10 cellular contexts compared by ENCODE assay signal in genomic region chr22:31085928-31086327, GRCh38. TPM values are rescaled to one million over a fixed set of nuclear protein-coding genes. Genes with fewer than 3 reads are reported as not detected.
DNase-seq lines count a peak whose midpoint lies in the region; ATAC-seq, FAIRE-seq and TF ChIP-seq lines count a peak whose summit lies in the region.
"Had no signal": no experiment of that assay in that cellular context is flagged by ENCODE, and none has a peak within 500 bp of the region (broad histone marks: within the 10 kb centered on the region; RNA-seq: fewer than 3 reads in every experiment).

No MANE protein-coding gene starts in this region.

- BruUV-seq in HepG2 (replicated peaks; lab: Mats Ljungman, UMichigan) (no TSS peak), mammary epithelial cell (replicated peaks; lab: Mats Ljungman, UMichigan) (no TSS peak)

- H3K27ac ChIP-seq in right lobe of liver (peak overlapping the region in 2 of 3 donors; percentile 83 to 93), HepG2 (ENCODE audit: extremely low read length, insufficient read depth, low read length) (no peak overlapping the region), mammary epithelial cell (ENCODE audit: insufficient read depth, low read depth, low read length) (peak overlapping the region; percentile 56), mucosa of rectum (ENCODE audit: low read depth in 2 of 2, low read length in 2 of 2) (peak overlapping the region; percentile 80 to 94), uterus (peak overlapping the region; percentile 96 to 98)

- H3K4me3 ChIP-seq in right lobe of liver (no peak overlapping the region), HepG2 (replicated peaks in 1 of 3; ENCODE audit: insufficient read depth in 1 of 3, low read depth in 2 of 3, low read length in 3 of 3) (no peak overlapping the region), mammary epithelial cell (replicated peaks in 1 of 3; ENCODE audit: insufficient read depth in 1 of 3, low read depth in 2 of 3, low read length in 3 of 3) (peak overlapping the region in 1 of 3 experiments; percentile 4), mucosa of rectum (ENCODE audit: low read length in 2 of 2) (peak overlapping the region; percentile 81 to 93), uterus (peak overlapping the region; percentile 85 to 98)

- H4K20me1 ChIP-seq in HepG2 (ENCODE audit: insufficient read depth, low read length) (no peaks in the 10 kb centered on the region), mammary epithelial cell (ENCODE audit: insufficient read depth, low read length) (peaks cover 7% of the 10 kb centered on the region)

- intact Hi-C loops in right lobe of liver (cut with DNase I) = loop anchor here (5.0 kb wide), 1 partner anchor 139 kb away; no protein-coding TSS in a partner anchor
- intact Hi-C loops in HepG2 (cut with micrococcal nuclease; ENCODE audit: unreplicated experiment) = no loop called here
- intact Hi-C loops in mammary epithelial cell (cut with micrococcal nuclease) = loop anchor here (10.0 kb wide), 1 partner anchor 51 kb away; no protein-coding TSS in a partner anchor
- intact Hi-C loops in uterus (cut with DNase I; ENCODE audit: low total_unique reads) = loop anchor here (2.0 kb wide), 1 partner anchor 137 kb away; no protein-coding TSS in a partner anchor

- ATAC-seq in right lobe of liver (no peak), HepG2 (no peak)

- TF ChIP-seq POLR2A in right lobe of liver (IDR thresholded peaks at IDR 0.05) = no peak
- TF ChIP-seq POLR2A in HepG2 (IDR thresholded peaks at IDR 0.05; ENCODE audit: insufficient read depth in 1 of 2, low read depth in 2 of 2, low read length in 2 of 2) = no peak
- TF ChIP-seq POLR2A in uterus (IDR thresholded peaks at IDR 0.05) = no peak

- no peak overlapping the region for H3K4me2 ChIP-seq in HepG2 (ENCODE audit: low read depth, low read length)
- H3K4me2 ChIP-seq in mammary epithelial cell (ENCODE audit: insufficient read depth, low read depth, low read length) = peak overlapping the region; percentile 96

- H3K36me3 ChIP-seq in right lobe of liver (no peaks in the 10 kb centered on the region), HepG2 (replicated peaks in 1 of 2; ENCODE audit: control insufficient read depth in 1 of 2, insufficient read depth in 2 of 2, low read length in 2 of 2) (peaks cover 29 to 39% of the 10 kb centered on the region in 2 experiments), mammary epithelial cell (ENCODE audit: insufficient read depth, low read length) (peaks cover 23% of the 10 kb centered on the region), mucosa of rectum (ENCODE audit: control insufficient read depth in 2 of 2, insufficient read depth in 2 of 2, low read length in 2 of 2) (peaks cover 21 to 32% of the 10 kb centered on the region in 2 donors), uterus (no peaks in the 10 kb centered on the region)

- H3K9ac ChIP-seq in HepG2 (ENCODE audit: insufficient read depth, low read depth, low read length) = no peak overlapping the region
- H3K9ac ChIP-seq in mammary epithelial cell (ENCODE audit: insufficient read depth, low read length) = peak overlapping the region; percentile 8
- peak overlapping the region; percentile 73 to 91 for H3K9ac ChIP-seq in mucosa of rectum (ENCODE audit: low read depth in 1 of 2, low read length in 2 of 2)

- TF ChIP-seq EP300 in HepG2 (IDR thresholded peaks at IDR 0.05; ENCODE audit: low read depth in 2 of 2, low read length in 2 of 2) = no peak
- TF ChIP-seq EP300 in HepG2 (CRISPR knock-in tag; IDR thresholded peaks at IDR 0.05; ENCODE audit: borderline replicate concordance) = no peak

- H2AFZ ChIP-seq in HepG2 (ENCODE audit: low read length) = no peak overlapping the region
- H2AFZ ChIP-seq in mammary epithelial cell (ENCODE audit: low read depth, low read length) = no peak overlapping the region

- no peaks in the 10 kb centered on the region for H3K27me3 ChIP-seq in right lobe of liver
- H3K27me3 ChIP-seq in HepG2 (ENCODE audit: control insufficient read depth in 1 of 2, insufficient read depth in 2 of 2, low read length in 2 of 2) = no peaks in the 10 kb centered on the region; a peak in 1 of 5 replicates
- no peaks in the 10 kb centered on the region for H3K27me3 ChIP-seq in mammary epithelial cell (ENCODE audit: insufficient read depth, low read length)
- H3K27me3 ChIP-seq in mucosa of rectum (ENCODE audit: control insufficient read depth in 2 of 2, insufficient read depth in 2 of 2, low read length in 2 of 2) = no peaks in the 10 kb centered on the region
- H3K27me3 ChIP-seq in uterus = no peaks in the 10 kb centered on the region

- no peak for TF ChIP-seq RAD21 in HepG2 (CRISPR knock-in tag; IDR thresholded peaks at IDR 0.05)

- WGBS in right lobe of liver (ENCODE audit: insufficient coverage, low coverage, low lambda C conversion rate, missing lambda C conversion rate) = no CpG with 5 or more reads among the region's 3 CpGs
- 86% methylated on average over 1 of the region's 3 CpGs for WGBS in HepG2 (ENCODE audit: low lambda C conversion rate)
- 89% methylated on average over 3 of the region's 3 CpGs for WGBS in mammary epithelial cell (ENCODE audit: low coverage, missing lambda C conversion rate)

- no peaks in the 10 kb centered on the region for H3K9me3 ChIP-seq in right lobe of liver
- no peaks in the 10 kb centered on the region for H3K9me3 ChIP-seq in HepG2 (ENCODE audit: low read length)
- H3K9me3 ChIP-seq in mammary epithelial cell (replicated peaks; ENCODE audit: insufficient read depth, low read length) = no peaks in the 10 kb centered on the region
- no peaks in the 10 kb centered on the region for H3K9me3 ChIP-seq in mucosa of rectum (ENCODE audit: control insufficient read depth in 2 of 2, low read length in 2 of 2)
- no peaks in the 10 kb centered on the region for H3K9me3 ChIP-seq in uterus
- H3K9me3 ChIP-seq: mucosa of descending colon had no signal

- DNase-seq in right lobe of liver (no peak), HepG2 (ENCODE audit: low spot score) (no peak), mammary epithelial cell (no peak), uterus (no peak), NCI-H1930 (lab: John Stamatoyannopoulos, UW) (no peak), iPS-NIHi11 (ENCODE audit: low spot score) (no peak)
- no peak for DNase-seq in stimulated activated CD4-positive, alpha-beta T cell treated with anti-CD3 and anti-CD28 coated beads, Interleukin-1b, Interleukin-23, amount 100 ng/mL, for 48 hours
- DNase-seq: CD4-positive, alpha-beta memory T cell had no signal

- in situ Hi-C loops in HepG2 (cut with HindIII; ENCODE audit: extremely low pct_ligation_motif_present, low pct_unique_long_range_greater_than_20kb) (no loop called here), mammary epithelial cell (cut with MboI; ENCODE audit: low sequenced_read_pairs in 2 of 2) (loop anchor here (5.0 to 25.0 kb wide), 3 partner anchors 134 to 324 kb away; no protein-coding TSS in a partner anchor)

- CTCF ChIA-PET in HepG2 (lab: Yijun Ruan, JAX; ENCODE audit: low intra/inter-chr PET ratio, low total read pairs) (no interaction called here), mammary epithelial cell (lab: Charles Lee; ENCODE audit: low non-redundant PET) (no interaction called here)

- FAIRE-seq in HepG2 (lab: Jason Lieb, UNC) = no peak

- H3K79me2 ChIP-seq in HepG2 (ENCODE audit: insufficient read depth, low read length) (peaks cover 3% of the 10 kb centered on the region), mammary epithelial cell (ENCODE audit: insufficient read depth, low read length) (peaks cover 94% of the 10 kb centered on the region)

- peaks cover 0 to 6% (median 0%) of the 10 kb centered on the region in 4 donors for H3K4me1 ChIP-seq in right lobe of liver
- H3K4me1 ChIP-seq in HepG2 (ENCODE audit: insufficient read depth, low read length) = peaks cover 20% of the 10 kb centered on the region
- H3K4me1 ChIP-seq in mammary epithelial cell (ENCODE audit: insufficient read depth, low read length) = peaks cover 45% of the 10 kb centered on the region
- H3K4me1 ChIP-seq in mucosa of rectum (ENCODE audit: control insufficient read depth in 2 of 2, insufficient read depth in 2 of 2, low read length in 2 of 2) = peaks cover 38 to 40% of the 10 kb centered on the region in 2 donors
- H3K4me1 ChIP-seq in uterus = peaks cover 0 to 13% of the 10 kb centered on the region in 2 donors

- POLR2A ChIA-PET in HepG2 (lab: Yijun Ruan, JAX) = no interaction called here

- TF ChIP-seq CTCF in right lobe of liver (IDR thresholded peaks at IDR 0.05) (no peak), HepG2 (CRISPR knock-in tag; IDR thresholded peaks at IDR 0.05) (no peak), mammary epithelial cell (conservative IDR thresholded peaks at IDR 0.05 in 1 of 2, IDR thresholded peaks at IDR 0.05 in 1 of 2; ENCODE audit: extremely low read depth in 1 of 2, insufficient read depth in 1 of 2, low read depth in 1 of 2, low read length in 2 of 2) (no peak), uterus (IDR thresholded peaks at IDR 0.05) (no peak)

- dilution Hi-C loops in mammary epithelial cell (cut with HindIII; ENCODE audit: low sequenced_read_pairs) = no loop called here

RNA-seq across cellular contexts. Expression of gene SMTN, which starts 4.8 kb away (rescaled TPM):
- 10 to 100 TPM; 16.9 to 54.1 (median 24.3) TPM for total RNA-seq in right lobe of liver
- total RNA-seq in HepG2 (2016; rRNA removed; fragmentation: Illumina TruSeq; extraction: Trizol) = 6.9 and 14.7 TPM in 2 replicates
- 2.5 and 3.0 TPM in 2 replicates for total RNA-seq in HepG2 (2016; cell fraction: cytosol; rRNA removed; fragmentation: Illumina TruSeq; extraction: Trizol; ENCODE audit: low read depth)
- total RNA-seq in HepG2 (2016; cell fraction: insoluble cytoplasmic fraction; rRNA removed; fragmentation: Illumina TruSeq; extraction: Trizol) = 5.5 and 15.8 TPM in 2 replicates
- total RNA-seq in HepG2 (2016; cell fraction: membrane; rRNA removed; fragmentation: Illumina TruSeq; extraction: Trizol) = 7.5 and 8.5 TPM in 2 replicates
- 17.4 and 23.6 TPM in 2 replicates for total RNA-seq in HepG2 (2016; cell fraction: nucleus; rRNA removed; fragmentation: Illumina TruSeq; extraction: Trizol)
- 24.2 and 26.1 TPM in 2 replicates for polyA plus RNA-seq in HepG2 (2011; rRNA removed)
- 10.8 and 14.8 TPM in 2 replicates for polyA plus RNA-seq in HepG2 (2011; cell fraction: cytosol; rRNA removed)
- 129 and 177 TPM in 2 replicates for polyA plus RNA-seq in HepG2 (2011; cell fraction: nucleus; rRNA removed)
- 16.2 and 21.3 TPM in 2 replicates for polyA plus RNA-seq in HepG2 (2012)
- 2.3 and 3.6 TPM in 2 replicates for polyA plus RNA-seq in HepG2 (2016; cell fraction: cytosol; fragmentation: Illumina TruSeq; extraction: Trizol; ENCODE audit: low read depth)
- 6.1 and 9.7 TPM in 2 replicates for polyA plus RNA-seq in HepG2 (2016; cell fraction: insoluble cytoplasmic fraction; fragmentation: Illumina TruSeq; extraction: Trizol; ENCODE audit: low read depth)
- 5.1 and 6.6 TPM in 2 replicates for polyA plus RNA-seq in HepG2 (2016; cell fraction: membrane; fragmentation: Illumina TruSeq; extraction: Trizol; ENCODE audit: low read depth)
- 48.9 and 50.6 TPM in 2 replicates for polyA plus RNA-seq in HepG2 (2016; cell fraction: nucleus; fragmentation: Illumina TruSeq; extraction: Trizol; ENCODE audit: insufficient read depth, low read depth)
- 5.1 and 18.8 TPM in 2 replicates for polyA minus RNA-seq in HepG2 (2011; rRNA and poly(A)+ RNA removed; ENCODE audit: low replicate concordance)
- 11.6 and 13.2 TPM in 2 replicates for polyA minus RNA-seq in HepG2 (2011; cell fraction: cytosol; rRNA and poly(A)+ RNA removed)
- 28.8 and 31.8 TPM in 2 replicates for polyA minus RNA-seq in HepG2 (2011; cell fraction: nucleus; rRNA and poly(A)+ RNA removed)
- total RNA-seq in mammary epithelial cell = 100 to 1,000 TPM in 1 of 2 donors, 10 to 100 TPM in 1; 79.9 to 363 TPM
- polyA plus RNA-seq in mammary epithelial cell = 138 TPM
- polyA minus RNA-seq in mammary epithelial cell = 148 TPM
- total RNA-seq in uterus = 100 to 1,000 TPM; 182 to 647 (median 274) TPM

RNA-seq across cellular contexts. Expression of gene SELENOM, which starts 21.4 kb away (rescaled TPM):
- 10 to 100 TPM in 3 of 6 experiments, 1 to 10 TPM in 3; 4.7 to 52.0 (median 9.4) TPM for total RNA-seq in right lobe of liver
- 2.4 and 4.1 TPM in 2 replicates for total RNA-seq in HepG2 (2016; rRNA removed; fragmentation: Illumina TruSeq; extraction: Trizol)
- total RNA-seq in HepG2 (2016; cell fraction: cytosol; rRNA removed; fragmentation: Illumina TruSeq; extraction: Trizol; ENCODE audit: low read depth) = 1.9 and 4.6 TPM in 2 replicates
- 1.6 and 3.5 TPM in 2 replicates for total RNA-seq in HepG2 (2016; cell fraction: insoluble cytoplasmic fraction; rRNA removed; fragmentation: Illumina TruSeq; extraction: Trizol)
- total RNA-seq in HepG2 (2016; cell fraction: membrane; rRNA removed; fragmentation: Illumina TruSeq; extraction: Trizol) = 1.9 and 2.9 TPM in 2 replicates
- total RNA-seq in HepG2 (2016; cell fraction: nucleus; rRNA removed; fragmentation: Illumina TruSeq; extraction: Trizol) = 1.5 and 2.6 TPM in 2 replicates
- 4.3 and 5.5 TPM in 2 replicates for polyA plus RNA-seq in HepG2 (2011; rRNA removed)
- 5.8 and 12.6 TPM in 2 replicates for polyA plus RNA-seq in HepG2 (2011; cell fraction: cytosol; rRNA removed)
- polyA plus RNA-seq in HepG2 (2011; cell fraction: nucleus; rRNA removed) = 5.9 and 7.6 TPM in 2 replicates
- polyA plus RNA-seq in HepG2 (2012) = 2.5 and 2.9 TPM in 2 replicates
- 3.5 and 5.0 TPM in 2 replicates for polyA plus RNA-seq in HepG2 (2016; cell fraction: cytosol; fragmentation: Illumina TruSeq; extraction: Trizol; ENCODE audit: low read depth)
- polyA plus RNA-seq in HepG2 (2016; cell fraction: insoluble cytoplasmic fraction; fragmentation: Illumina TruSeq; extraction: Trizol; ENCODE audit: low read depth) = 2.3 and 2.8 TPM in 2 replicates
- 4.2 and 4.5 TPM in 2 replicates for polyA plus RNA-seq in HepG2 (2016; cell fraction: membrane; fragmentation: Illumina TruSeq; extraction: Trizol; ENCODE audit: low read depth)
- polyA plus RNA-seq in HepG2 (2016; cell fraction: nucleus; fragmentation: Illumina TruSeq; extraction: Trizol; ENCODE audit: insufficient read depth, low read depth) = 3.5 and 5.2 TPM in 2 replicates
- 1.4 and 4.9 TPM in 2 replicates for polyA minus RNA-seq in HepG2 (2011; rRNA and poly(A)+ RNA removed; ENCODE audit: low replicate concordance)
- 1.8 and 2.3 TPM in 2 replicates for polyA minus RNA-seq in HepG2 (2011; cell fraction: cytosol; rRNA and poly(A)+ RNA removed)
- polyA minus RNA-seq in HepG2 (2011; cell fraction: nucleus; rRNA and poly(A)+ RNA removed) = 1.5 and 2.4 TPM in 2 replicates
- 10 to 100 TPM; 24.6 to 38.7 TPM for total RNA-seq in mammary epithelial cell
- polyA plus RNA-seq in mammary epithelial cell = 21.8 TPM
- 4.7 TPM for polyA minus RNA-seq in mammary epithelial cell
- total RNA-seq in uterus = 1,000 to 10,000 TPM in 2 of 4 donors, 100 to 1,000 TPM in 1, 10 to 100 TPM in 1; 91.7 to 2,170 (median 948) TPM

RNA-seq across cellular contexts. Expression of gene INPP5J, which starts 36.8 kb away (rescaled TPM):
- total RNA-seq in right lobe of liver (under 1 TPM in 4 of 6 experiments, not detected in 2; 0.12 to 0.49 (median 0.26) TPM), HepG2 (2016; rRNA removed; fragmentation: Illumina TruSeq; extraction: Trizol) (0.15 and 0.24 TPM in 2 replicates), mammary epithelial cell (1 to 10 TPM in 1 of 2 donors, under 1 TPM in 1; 0.50 to 2.7 TPM), uterus (1 to 10 TPM in 3 of 4 donors, under 1 TPM in 1; 0.59 to 7.9 (median 3.0) TPM)
- 0.09 TPM in 1 of 2 replicates, not detected in the other for total RNA-seq in HepG2 (2016; cell fraction: cytosol; rRNA removed; fragmentation: Illumina TruSeq; extraction: Trizol; ENCODE audit: low read depth)
- total RNA-seq in HepG2 (2016; cell fraction: insoluble cytoplasmic fraction; rRNA removed; fragmentation: Illumina TruSeq; extraction: Trizol) = 0.42 and 0.45 TPM in 2 replicates
- total RNA-seq in HepG2 (2016; cell fraction: membrane; rRNA removed; fragmentation: Illumina TruSeq; extraction: Trizol) = 0.34 and 0.40 TPM in 2 replicates
- 0.47 TPM in 2 replicates for total RNA-seq in HepG2 (2016; cell fraction: nucleus; rRNA removed; fragmentation: Illumina TruSeq; extraction: Trizol)
- polyA plus RNA-seq in HepG2 (2011; rRNA removed) (1.1 and 1.3 TPM in 2 replicates), mammary epithelial cell (0.37 TPM)
- polyA plus RNA-seq in HepG2 (2011; cell fraction: cytosol; rRNA removed) = 0.41 and 0.62 TPM in 2 replicates
- polyA plus RNA-seq in HepG2 (2011; cell fraction: nucleus; rRNA removed) = 6.2 and 7.6 TPM in 2 replicates
- 0.30 and 1.7 TPM in 2 replicates for polyA plus RNA-seq in HepG2 (2012)
- 0.11 and 0.18 TPM in 2 replicates for polyA plus RNA-seq in HepG2 (2016; cell fraction: cytosol; fragmentation: Illumina TruSeq; extraction: Trizol; ENCODE audit: low read depth)
- polyA plus RNA-seq in HepG2 (2016; cell fraction: insoluble cytoplasmic fraction; fragmentation: Illumina TruSeq; extraction: Trizol; ENCODE audit: low read depth) = 0.26 and 0.52 TPM in 2 replicates
- 0.27 and 0.29 TPM in 2 replicates for polyA plus RNA-seq in HepG2 (2016; cell fraction: membrane; fragmentation: Illumina TruSeq; extraction: Trizol; ENCODE audit: low read depth)
- 1.9 and 3.2 TPM in 2 replicates for polyA plus RNA-seq in HepG2 (2016; cell fraction: nucleus; fragmentation: Illumina TruSeq; extraction: Trizol; ENCODE audit: insufficient read depth, low read depth)
- 0.88 and 5.2 TPM in 2 replicates for polyA minus RNA-seq in HepG2 (2011; rRNA and poly(A)+ RNA removed; ENCODE audit: low replicate concordance)
- 0.35 and 0.49 TPM in 2 replicates for polyA minus RNA-seq in HepG2 (2011; cell fraction: cytosol; rRNA and poly(A)+ RNA removed)
- 0.62 and 1.7 TPM in 2 replicates for polyA minus RNA-seq in HepG2 (2011; cell fraction: nucleus; rRNA and poly(A)+ RNA removed)
- polyA minus RNA-seq in mammary epithelial cell = 2.4 TPM
- polyA plus RNA-seq: CD4-positive, alpha-beta memory T cell had no signal

RNA-seq across cellular contexts. Expression of gene PLA2G3, which starts 54.4 kb away (rescaled TPM):
- total RNA-seq in right lobe of liver (not detected), HepG2 (2016; rRNA removed; fragmentation: Illumina TruSeq; extraction: Trizol) (0.11 and 0.42 TPM in 2 replicates), mammary epithelial cell (not detected), uterus (not detected)
- total RNA-seq in HepG2 (2016; cell fraction: cytosol; rRNA removed; fragmentation: Illumina TruSeq; extraction: Trizol; ENCODE audit: low read depth) = 0.09 and 0.20 TPM in 2 replicates
- total RNA-seq in HepG2 (2016; cell fraction: insoluble cytoplasmic fraction; rRNA removed; fragmentation: Illumina TruSeq; extraction: Trizol) = 0.09 and 0.32 TPM in 2 replicates
- total RNA-seq in HepG2 (2016; cell fraction: membrane; rRNA removed; fragmentation: Illumina TruSeq; extraction: Trizol) = 0.19 and 0.21 TPM in 2 replicates
- 0.25 and 0.34 TPM in 2 replicates for total RNA-seq in HepG2 (2016; cell fraction: nucleus; rRNA removed; fragmentation: Illumina TruSeq; extraction: Trizol)
- polyA plus RNA-seq in HepG2 (2011; rRNA removed) (0.12 and 0.24 TPM in 2 replicates), mammary epithelial cell (not detected)
- polyA plus RNA-seq in HepG2 (2011; cell fraction: cytosol; rRNA removed) = 0.17 TPM in 2 replicates
- polyA plus RNA-seq in HepG2 (2011; cell fraction: nucleus; rRNA removed) = 0.16 and 0.21 TPM in 2 replicates
- 0.15 and 0.37 TPM in 2 replicates for polyA plus RNA-seq in HepG2 (2012)
- 0.06 and 0.14 TPM in 2 replicates for polyA plus RNA-seq in HepG2 (2016; cell fraction: cytosol; fragmentation: Illumina TruSeq; extraction: Trizol; ENCODE audit: low read depth)
- polyA plus RNA-seq in HepG2 (2016; cell fraction: insoluble cytoplasmic fraction; fragmentation: Illumina TruSeq; extraction: Trizol; ENCODE audit: low read depth) = 0.08 and 0.14 TPM in 2 replicates
- polyA plus RNA-seq in HepG2 (2016; cell fraction: membrane; fragmentation: Illumina TruSeq; extraction: Trizol; ENCODE audit: low read depth) = 0.09 TPM in 1 of 2 replicates, not detected in the other
- polyA plus RNA-seq in HepG2 (2016; cell fraction: nucleus; fragmentation: Illumina TruSeq; extraction: Trizol; ENCODE audit: insufficient read depth, low read depth) = 0.55 and 0.78 TPM in 2 replicates
- polyA minus RNA-seq in HepG2 (2011; rRNA and poly(A)+ RNA removed; ENCODE audit: low replicate concordance) = 0.30 and 0.40 TPM in 2 replicates
- polyA minus RNA-seq in HepG2 (2011; cell fraction: cytosol; rRNA and poly(A)+ RNA removed) = not detected in 2 replicates
- not detected in 2 replicates for polyA minus RNA-seq in HepG2 (2011; cell fraction: nucleus; rRNA and poly(A)+ RNA removed)
- not detected for polyA minus RNA-seq in mammary epithelial cell
- total RNA-seq: CD4-positive, alpha-beta memory T cell had no signal
- polyA plus RNA-seq: CD4-positive, alpha-beta memory T cell had no signal

Comparison
In these comparisons a context has a peak if more than half of its experiments do, and no peak if none do; other contexts are left out.
1. H3K4me3 ChIP-seq: peak in mucosa of rectum (2 of 2) and uterus (2 of 2); none in right lobe of liver (0 of 3) and HepG2 (0 of 3).